ENCODE assay signal across 17 cellular contexts in genomic region chr7:142887282-142888015, GRCh38. TPM values are rescaled to one million over a fixed set of nuclear protein-coding genes. Genes with fewer than 3 reads are reported as not detected.
"Had no signal": no experiment of that assay in that cellular context is flagged by ENCODE, and none has a peak within 500 bp of the region (broad histone marks: within the 10 kb centered on the region; RNA-seq: fewer than 3 reads in every experiment).

No MANE protein-coding gene starts in this region.

- H3K4me3 Mint-ChIP-seq: memory B cell; naive thymus-derived CD8-positive, alpha-beta T cell; stimulated activated naive CD8-positive, alpha-beta T cell treated with anti-CD3 and anti-CD28 coated beads, Interleukin-15, amount 100 ng/mL, for 72 hours; T-helper 1 cell treated with Interleukin-12 subunit alpha and Interleukin-12 subunit beta and Interleukin-4 antibody, amounts not matched to agents 30 μg/mL and 1 μg/mL, for 36 hours had no signal

- H3K27ac Mint-ChIP-seq: activated T-helper 2 cell treated with anti-CD3 and anti-CD28 coated beads, Interferon-gamma antibody, Interleukin-2, Interleukin-4, amounts not matched to agents 10 μg/mL and 5 μg/mL and 100 μg/mL, durations not matched to agents 14 hours and 24 hours and 36 hours; memory B cell; naive thymus-derived CD8-positive, alpha-beta T cell; progenitor cell of endocrine pancreas; stimulated activated naive CD8-positive, alpha-beta T cell treated with anti-CD3 and anti-CD28 coated beads, Interleukin-15, amount 100 ng/mL, for 72 hours; T-helper 1 cell treated with Interleukin-12 subunit alpha and Interleukin-12 subunit beta and Interleukin-4 antibody, amounts not matched to agents 30 μg/mL and 1 μg/mL, for 36 hours had no signal

- H3K27me3 ChIP-seq: cardiac muscle cell had no signal

- H3K4me1 ChIP-seq: esophagus muscularis mucosa, left ventricle myocardium inferior had no signal

- H3K4me3 ChIP-seq: cardiac muscle cell, esophagus muscularis mucosa, left ventricle myocardium inferior, thoracic aorta had no signal

- H3K36me3 Mint-ChIP-seq: memory B cell; naive thymus-derived CD8-positive, alpha-beta T cell had no signal

- H3K9me3 ChIP-seq: esophagus muscularis mucosa, left ventricle myocardium inferior, thoracic aorta had no signal

- H3K4me1 Mint-ChIP-seq: stimulated activated naive CD8-positive, alpha-beta T cell treated with anti-CD3 and anti-CD28 coated beads, Interleukin-15, amount 100 ng/mL, for 72 hours had no signal

- H3K9me3 Mint-ChIP-seq: activated T-helper 2 cell treated with anti-CD3 and anti-CD28 coated beads, Interferon-gamma antibody, Interleukin-2, Interleukin-4, amounts not matched to agents 10 μg/mL and 5 μg/mL and 100 μg/mL, durations not matched to agents 14 hours and 24 hours and 36 hours; memory B cell; naive thymus-derived CD8-positive, alpha-beta T cell had no signal

- DNase-seq: activated CD4-positive, alpha-beta T cell treated with anti-CD3 and anti-CD28 coated beads for 48 hours; activated naive CD4-positive, alpha-beta T cell treated with anti-CD3 and anti-CD28 coated beads, Interleukin-2, amount 50 U/mL, for 16 hours; left ventricle myocardium inferior; nucleus accumbens; right cardiac atrium; stimulated activated CD4-positive, alpha-beta T cell treated with anti-CD3 and anti-CD28 coated beads, Interleukin-1b, Interleukin-23, amount 100 ng/mL, for 48 hours; stimulated activated naive CD8-positive, alpha-beta T cell treated with anti-CD3 and anti-CD28 coated beads, Interleukin-15, amount 100 ng/mL, for 72 hours had no signal

- H3K27ac ChIP-seq: cardiac muscle cell, esophagus muscularis mucosa, left ventricle myocardium inferior, thoracic aorta had no signal

- H3K36me3 ChIP-seq: cardiac muscle cell, esophagus muscularis mucosa, left ventricle myocardium inferior, thoracic aorta had no signal

- ATAC-seq: naive thymus-derived CD8-positive, alpha-beta T cell; right cardiac atrium; stimulated activated naive CD8-positive, alpha-beta T cell treated with anti-CD3 and anti-CD28 coated beads, Interleukin-15, amount 100 ng/mL, for 72 hours had no signal

RNA-seq across cellular contexts. Expression of gene TRPV6, which starts 1.9 kb away (rescaled TPM):
- total RNA-seq: activated T-helper 2 cell treated with anti-CD3 and anti-CD28 coated beads, Interferon-gamma antibody, Interleukin-2, Interleukin-4, amounts not matched to agents 10 μg/mL and 5 μg/mL and 100 μg/mL, durations not matched to agents 14 hours and 24 hours and 36 hours; esophagus muscularis mucosa; left ventricle myocardium inferior; naive thymus-derived CD8-positive, alpha-beta T cell; right cardiac atrium; thoracic aorta had no signal
- polyA plus RNA-seq: cardiac muscle cell, right cardiac atrium had no signal

RNA-seq across cellular contexts. Expression of gene TRPV5, which starts 46.1 kb away (rescaled TPM):
- total RNA-seq: activated T-helper 2 cell treated with anti-CD3 and anti-CD28 coated beads, Interferon-gamma antibody, Interleukin-2, Interleukin-4, amounts not matched to agents 10 μg/mL and 5 μg/mL and 100 μg/mL, durations not matched to agents 14 hours and 24 hours and 36 hours; cardiac muscle cell; left ventricle myocardium inferior; mucosa of gallbladder; right cardiac atrium; thoracic aorta had no signal
- polyA plus RNA-seq: cardiac muscle cell; naive thymus-derived CD8-positive, alpha-beta T cell; right cardiac atrium had no signal

RNA-seq across cellular contexts. Expression of gene LLCFC1, which starts 51.8 kb away (rescaled TPM):
- total RNA-seq: activated T-helper 2 cell treated with anti-CD3 and anti-CD28 coated beads, Interferon-gamma antibody, Interleukin-2, Interleukin-4, amounts not matched to agents 10 μg/mL and 5 μg/mL and 100 μg/mL, durations not matched to agents 14 hours and 24 hours and 36 hours; cardiac muscle cell; esophagus muscularis mucosa; left ventricle myocardium inferior; mucosa of gallbladder; naive thymus-derived CD8-positive, alpha-beta T cell; progenitor cell of endocrine pancreas; right cardiac atrium; thoracic aorta had no signal
- polyA plus RNA-seq: adipose tissue; cardiac muscle cell; naive thymus-derived CD8-positive, alpha-beta T cell; right cardiac atrium had no signal
